Comparison of ENCODE assay signal across 16 cellular contexts in genomic region chr16:12239953-12240485, GRCh38.
DNase-seq lines count a peak whose midpoint lies in the region; FAIRE-seq and TF ChIP-seq lines count a peak whose summit lies in the region.
"Had no signal": no experiment of that assay in that cellular context is flagged by ENCODE, and none has a peak within 500 bp of the region (broad histone marks: within the 10 kb centered on the region; RNA-seq: fewer than 3 reads in every experiment).

No MANE protein-coding gene starts in this region.

- FAIRE-seq in H54 (lab: Jason Lieb, UNC), result no peak
- FAIRE-seq: H1 had no signal

- no peak overlapping the region for H3K4me3 Mint-ChIP-seq in osteocyte (ENCODE audit: unreplicated experiment)
- H3K4me3 Mint-ChIP-seq: activated CD4-positive, alpha-beta memory T cell treated with anti-CD3 and anti-CD28 coated beads for 36 hours; CD14-positive monocyte had no signal

- DNase-seq in AG20443 (ENCODE audit: low spot score) (peak; percentile 88), NCI-H526 treated with DMSO at 0.1 percent for 48 hours (lab: John Stamatoyannopoulos, UW) (peak; percentile 26), fibroblast of peridontal ligament (ENCODE audit: extremely low read depth) (peak; percentile 68), osteocyte (ENCODE audit: extremely low spot score, unreplicated experiment) (no peak), NCI-H2227 treated with DMSO at 0.1 percent for 48 hours (lab: John Stamatoyannopoulos, UW) (no peak), G401 (ENCODE audit: low spot score) (no peak), H54 (ENCODE audit: insufficient read length, low spot score) (no peak), NCI-H1694 (lab: John Stamatoyannopoulos, UW) (no peak)
- DNase-seq: activated CD4-positive, alpha-beta memory T cell treated with anti-CD3 and anti-CD28 coated beads for 36 hours; activated effector memory CD4-positive, alpha-beta T cell treated with anti-CD3 and anti-CD28 coated beads, Interleukin-2, amount 50 U/mL, for 16 hours; erythroblast; RPMI8226; stimulated activated naive CD8-positive, alpha-beta T cell treated with anti-CD3 and anti-CD28 coated beads, Interleukin-15, Interleukin-2, amounts not matched to agents 100 U/mL and 50 U/mL, for 24 hours; T-helper 9 cell had no signal

- peak overlapping the region; percentile 12 for H3K27ac Mint-ChIP-seq in osteocyte (ENCODE audit: unreplicated experiment)
- H3K27ac Mint-ChIP-seq: activated CD4-positive, alpha-beta memory T cell treated with anti-CD3 and anti-CD28 coated beads for 36 hours had no signal

- H3K4me1 Mint-ChIP-seq in osteocyte (ENCODE audit: unreplicated experiment), result peaks cover 7% of the 10 kb centered on the region

- H3K27me3 Mint-ChIP-seq in osteocyte (ENCODE audit: unreplicated experiment), result no peaks in the 10 kb centered on the region
- H3K27me3 Mint-ChIP-seq: activated CD4-positive, alpha-beta memory T cell treated with anti-CD3 and anti-CD28 coated beads for 36 hours had no signal

- TF ChIP-seq CTCF in osteocyte (IDR thresholded peaks at IDR 0.05), result no peak

- H3K36me3 Mint-ChIP-seq in osteocyte (ENCODE audit: unreplicated experiment), result no peaks in the 10 kb centered on the region

- no peaks in the 10 kb centered on the region for H3K9me3 Mint-ChIP-seq in osteocyte (ENCODE audit: unreplicated experiment)
- H3K9me3 Mint-ChIP-seq: activated CD4-positive, alpha-beta memory T cell treated with anti-CD3 and anti-CD28 coated beads for 36 hours had no signal

- in situ Hi-C loops in G401 (cut with HindIII; ENCODE audit: low sequenced_read_pairs), result no loop called here

- no peak for TF ChIP-seq POLR2A in H54 (IDR thresholded peaks at IDR 0.05; ENCODE audit: low read depth, low read length)

Comparison
In these comparisons a context has a peak if more than half of its experiments do, and no peak if none do; other contexts are left out.
1. DNase-seq: peak in AG20443 (single experiment), NCI-H526 treated with DMSO at 0.1 percent for 48 hours (single experiment) and fibroblast of peridontal ligament (single experiment); none in osteocyte (single experiment), NCI-H2227 treated with DMSO at 0.1 percent for 48 hours (single experiment), G401 (single experiment), H54 (single experiment) and NCI-H1694 (single experiment).